Comparison of ENCODE assay signal across 10 cellular contexts in genomic region chr6:1335367-1336037, GRCh38. TPM values are rescaled to one million over a fixed set of nuclear protein-coding genes. Genes with fewer than 3 reads are reported as not detected.
DNase-seq lines count a peak whose midpoint lies in the region; ATAC-seq and TF ChIP-seq lines count a peak whose summit lies in the region.
"Had no signal": no experiment of that assay in that cellular context is flagged by ENCODE, and none has a peak within 500 bp of the region (broad histone marks: within the 10 kb centered on the region; RNA-seq: fewer than 3 reads in every experiment).

No MANE protein-coding gene starts in this region.

- H3K9me3 Mint-ChIP-seq in glutamatergic neuron (ENCODE audit: unreplicated experiment), result no peaks in the 10 kb centered on the region

- H2BK12ac ChIP-seq in mesenchymal stem cell (ENCODE audit: low read length in 2 of 2), result no peak overlapping the region

- H3K14ac ChIP-seq in mesenchymal stem cell (ENCODE audit: low read length in 2 of 2), result no peak overlapping the region

- H3K4me2 ChIP-seq in mesenchymal stem cell (ENCODE audit: low read length, poor library complexity, severe bottlenecking), result peak overlapping the region; percentile 63
- H3K4me2 ChIP-seq in osteoblast (ENCODE audit: insufficient read depth, low read length), result no peak overlapping the region

- H3K9me3 ChIP-seq in mesenchymal stem cell (ENCODE audit: control insufficient read depth, low read length) (no peaks in the 10 kb centered on the region), osteoblast (ENCODE audit: low read depth, low read length) (no peaks in the 10 kb centered on the region)

- H3K23ac ChIP-seq in mesenchymal stem cell (ENCODE audit: low read length in 2 of 2), result no peak overlapping the region

- H2AFZ ChIP-seq in mesenchymal stem cell (ENCODE audit: low read depth, low read length) (no peak overlapping the region), osteoblast (ENCODE audit: low read length) (no peak overlapping the region)

- no peak for TF ChIP-seq CTCF in AG09309 (IDR thresholded peaks at IDR 0.05; ENCODE audit: control insufficient read depth, insufficient read depth, low read depth, low read length, missing control alignments)
- TF ChIP-seq CTCF in cardiac fibroblast (IDR thresholded peaks at IDR 0.05; ENCODE audit: low read depth, low read length), result no peak
- TF ChIP-seq CTCF in glutamatergic neuron (IDR thresholded peaks at IDR 0.05; ENCODE audit: partially characterized antibody, unreplicated experiment), result no peak
- no peak for TF ChIP-seq CTCF in osteoblast (IDR thresholded peaks at IDR 0.05; ENCODE audit: extremely low read depth, low read depth, low read length)

- H3K4me3 ChIP-seq in AG09309 (ENCODE audit: control insufficient read depth, low read depth, low read length) (no peak overlapping the region), cardiac fibroblast (replicated peaks in 1 of 2; ENCODE audit: low read depth in 2 of 2, low read length in 2 of 2) (no peak overlapping the region), mesenchymal stem cell (ENCODE audit: insufficient read depth in 1 of 2, low read depth in 1 of 2, low read length in 2 of 2) (no peak overlapping the region), osteoblast (ENCODE audit: insufficient read depth, low read length) (no peak overlapping the region)

- no peaks in the 10 kb centered on the region for H4K20me1 ChIP-seq in osteoblast (ENCODE audit: insufficient read depth, low read length)

- no peaks in the 10 kb centered on the region for H3K4me1 Mint-ChIP-seq in glutamatergic neuron (ENCODE audit: low read depth, unreplicated experiment)

- peaks cover 5% of the 10 kb centered on the region for H3K36me3 Mint-ChIP-seq in glutamatergic neuron (ENCODE audit: unreplicated experiment)

- H4K8ac ChIP-seq in mesenchymal stem cell (ENCODE audit: low read length), result peak overlapping the region; percentile 82

- H3K18ac ChIP-seq in mesenchymal stem cell (ENCODE audit: low read depth in 1 of 2, low read length in 2 of 2), result no peak overlapping the region

- no peak overlapping the region for H3K4me3 Mint-ChIP-seq in glutamatergic neuron (ENCODE audit: unreplicated experiment)

- H3K27me3 ChIP-seq in mesenchymal stem cell (ENCODE audit: control insufficient read depth in 1 of 2, insufficient read depth in 1 of 2, low read length in 2 of 2) (no peaks in the 10 kb centered on the region), osteoblast (ENCODE audit: insufficient read depth, low read length) (no peaks in the 10 kb centered on the region)

- no peak overlapping the region for H4K91ac ChIP-seq in mesenchymal stem cell (ENCODE audit: low read length)

- no peak overlapping the region for H2BK5ac ChIP-seq in mesenchymal stem cell (ENCODE audit: low read depth, low read length, poor library complexity, severe bottlenecking)

- 22% methylated on average over 14 of the region's 14 CpGs for WGBS in mesenchymal stem cell

- no peak overlapping the region for H3K27ac Mint-ChIP-seq in glutamatergic neuron (ENCODE audit: unreplicated experiment)

- H2BK120ac ChIP-seq in mesenchymal stem cell (ENCODE audit: low read depth, low read length), result no peak overlapping the region

- H3K79me2 ChIP-seq in osteoblast (ENCODE audit: insufficient read depth, low read length), result no peaks in the 10 kb centered on the region

- peaks cover 3% of the 10 kb centered on the region for H3K27me3 Mint-ChIP-seq in glutamatergic neuron (ENCODE audit: unreplicated experiment)

- in situ Hi-C loops in G401 (cut with HindIII; ENCODE audit: low sequenced_read_pairs), result no loop called here

- no peak for ATAC-seq in HG03439 (IDR thresholded peaks at IDR 0.05; ENCODE audit: unreplicated experiment)

- H3K4me1 ChIP-seq in mesenchymal stem cell (ENCODE audit: control insufficient read depth, insufficient read depth, low read depth, low read length) (peaks cover 9% of the 10 kb centered on the region), osteoblast (ENCODE audit: insufficient read depth, low read length) (peaks cover 9% of the 10 kb centered on the region)

- H3K27ac ChIP-seq in mesenchymal stem cell (ENCODE audit: low read length, poor library complexity, severe bottlenecking) (peak overlapping the region; percentile 74), osteoblast (ENCODE audit: low read depth, low read length) (no peak overlapping the region)

- H3K36me3 ChIP-seq in mesenchymal stem cell (ENCODE audit: control insufficient read depth in 1 of 2, insufficient read depth in 2 of 2, low read depth in 1 of 2, low read length in 2 of 2) (no peaks in the 10 kb centered on the region), osteoblast (ENCODE audit: insufficient read depth, low read length) (no peaks in the 10 kb centered on the region)

- no peak overlapping the region for H3K4ac ChIP-seq in mesenchymal stem cell (ENCODE audit: low read depth in 1 of 2, low read length in 2 of 2)

- no peak overlapping the region for H2BK15ac ChIP-seq in mesenchymal stem cell (ENCODE audit: low read depth, poor library complexity, severe bottlenecking)

- H3K9ac ChIP-seq in mesenchymal stem cell (ENCODE audit: low read length), result peak overlapping the region; percentile 35

- no peak overlapping the region for H2AK5ac ChIP-seq in mesenchymal stem cell (ENCODE audit: low read length, severe bottlenecking)

- no peaks in the 10 kb centered on the region for H3K79me1 ChIP-seq in mesenchymal stem cell (replicated peaks; ENCODE audit: low read length, poor library complexity, severe bottlenecking)

- DNase-seq in AG09309 (ENCODE audit: low read depth) (peak; percentile 83), M059J (ENCODE audit: low read depth) (peak; percentile 99), cardiac fibroblast (ENCODE audit: low read depth in 2 of 2) (peak; percentile 70 to 88), mesenchymal stem cell (peak; percentile 83), glutamatergic neuron (no peak), G401 (ENCODE audit: low spot score) (no peak), osteoblast (ENCODE audit: insufficient read length, low spot score, missing footprints) (no peak)
- DNase-seq: DMS79 treated with DMSO at 0.1 percent for 48 hours; NK-92 treated with Interleukin-12 subunit alpha and Interleukin-12 subunit beta, amount 100 ng/mL, for 24 hours had no signal

RNA-seq across cellular contexts. Expression of gene FOXQ1, which starts 23.6 kb away (rescaled TPM):
- not detected in 2 replicates for total RNA-seq in M059J (2014; rRNA removed; shearing (Covaris generic))
- 0.21 TPM for polyA plus RNA-seq in mesenchymal stem cell (2013, experiment 1 of 2)
- 0.19 TPM for polyA plus RNA-seq in mesenchymal stem cell (2013, experiment 2 of 2)
- total RNA-seq in glutamatergic neuron (ENCODE audit: unreplicated experiment) (1.9 TPM), osteoblast (0.59 and 2.5 TPM in 2 replicates)
- total RNA-seq in G401 (2014; rRNA removed; shearing (Covaris generic)), result not detected in 2 replicates

RNA-seq across cellular contexts. Expression of gene FOXF2, which starts 53.9 kb away (rescaled TPM):
- total RNA-seq in M059J (2014; rRNA removed; shearing (Covaris generic)), result 2.7 and 4.1 TPM in 2 replicates
- 0.50 TPM for polyA plus RNA-seq in mesenchymal stem cell (2013, experiment 1 of 2)
- 0.33 TPM for polyA plus RNA-seq in mesenchymal stem cell (2013, experiment 2 of 2)
- total RNA-seq in glutamatergic neuron (ENCODE audit: unreplicated experiment) (0.71 TPM), osteoblast (1.1 and 2.1 TPM in 2 replicates)
- 0.68 TPM in 1 of 2 replicates, not detected in the other for total RNA-seq in G401 (2014; rRNA removed; shearing (Covaris generic))

Comparison
In these comparisons a context has a peak if more than half of its experiments do, and no peak if none do; other contexts are left out.
1. DNase-seq: peak in AG09309 (single experiment), M059J (single experiment), cardiac fibroblast (2 of 2) and mesenchymal stem cell (single experiment); none in glutamatergic neuron (single experiment), G401 (single experiment) and osteoblast (single experiment).